ENCODE assay signal across 12 cellular contexts in the genomic region with DNA sequence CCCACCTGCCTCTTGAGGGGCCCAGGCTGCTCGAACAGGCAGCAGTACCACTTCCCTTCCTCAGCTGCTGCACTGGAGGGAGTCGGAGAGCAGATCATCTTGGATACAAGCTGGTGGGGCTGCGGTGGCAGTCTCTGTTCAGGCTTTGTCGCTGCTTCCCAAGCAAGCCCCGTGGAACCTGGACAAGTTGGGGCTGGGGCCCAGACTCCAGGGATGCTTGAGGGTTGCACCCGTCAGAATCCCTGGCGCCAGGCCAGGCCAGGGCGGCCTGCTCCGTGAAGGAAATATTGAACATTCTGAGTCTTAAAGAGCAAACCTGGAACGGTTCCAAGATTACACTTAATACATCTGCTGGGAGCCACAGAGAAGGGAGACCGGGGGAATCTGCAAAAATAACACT.
DNase-seq lines count a peak whose midpoint lies in the region; ATAC-seq, FAIRE-seq and TF ChIP-seq lines count a peak whose summit lies in the region.
"Had no signal": no experiment of that assay in that cellular context is flagged by ENCODE, and none has a peak within 500 bp of the region (broad histone marks: within the 10 kb centered on the region; RNA-seq: fewer than 3 reads in every experiment).

No MANE protein-coding gene starts in this region.

- no peaks in the 10 kb centered on the region for H3K27me3 Mint-ChIP-seq in activated T-cell treated with anti-CD3 and anti-CD28 coated beads, Interleukin-2, amount 50 U/mL, for 24 hours
- H3K27me3 Mint-ChIP-seq: naive B cell had no signal

- H3K4me1 ChIP-seq in kidney (ENCODE audit: control insufficient read depth in 1 of 2, insufficient read depth in 1 of 2, low read depth in 1 of 2, low read length in 2 of 2), result no peaks in the 10 kb centered on the region
- peaks cover 12% of the 10 kb centered on the region for H3K4me1 ChIP-seq in testis

- intact Hi-C loops in kidney (cut with DNase I), result no loop called here
- intact Hi-C loops in testis (cut with DNase I; ENCODE audit: low total_unique reads), result no loop called here

- H3K27ac ChIP-seq in kidney (ENCODE audit: low read depth in 2 of 2, low read length in 2 of 2), result no peak overlapping the region
- H3K27ac ChIP-seq in testis, result no peak overlapping the region

- no peak overlapping the region for H3K27ac Mint-ChIP-seq in activated T-cell treated with anti-CD3 and anti-CD28 coated beads, Interleukin-2, amount 50 U/mL, for 24 hours
- H3K27ac Mint-ChIP-seq: T-helper 1 cell treated with Interleukin-12 subunit alpha and Interleukin-12 subunit beta and Interleukin-4 antibody, amounts not matched to agents 30 μg/mL and 1 μg/mL, for 36 hours had no signal

- in situ Hi-C loops in astrocyte of the spinal cord (cut with HindIII; ENCODE audit: low sequenced_read_pairs), result no loop called here

- no peaks in the 10 kb centered on the region for H3K9me3 Mint-ChIP-seq in activated T-cell treated with anti-CD3 and anti-CD28 coated beads, Interleukin-2, amount 50 U/mL, for 24 hours
- H3K9me3 Mint-ChIP-seq: naive B cell; T-helper 1 cell treated with Interleukin-12 subunit alpha and Interleukin-12 subunit beta and Interleukin-4 antibody, amounts not matched to agents 30 μg/mL and 1 μg/mL, for 36 hours had no signal

- H3K36me3 ChIP-seq in kidney (ENCODE audit: control insufficient read depth in 1 of 2, insufficient read depth in 2 of 2, low read length in 2 of 2), result no peaks in the 10 kb centered on the region
- H3K36me3 ChIP-seq in testis (ENCODE audit: low read depth, missing control alignments), result no peaks in the 10 kb centered on the region
- H3K36me3 ChIP-seq: MG63 had no signal

- TF ChIP-seq CTCF in astrocyte of the spinal cord (IDR thresholded peaks at IDR 0.05; ENCODE audit: low read depth, low read length) (no peak), kidney (IDR thresholded peaks at IDR 0.05; ENCODE audit: borderline replicate concordance, extremely low read depth, insufficient read depth) (no peak), testis (IDR thresholded peaks at IDR 0.05) (no peak)

- H3K4me3 ChIP-seq in astrocyte of the spinal cord (ENCODE audit: low read depth, low read length) (no peak overlapping the region), kidney (ENCODE audit: low read length in 2 of 2) (no peak overlapping the region), testis (no peak overlapping the region)
- H3K4me3 ChIP-seq: MG63 had no signal

- no peaks in the 10 kb centered on the region for H3K9me3 ChIP-seq in kidney (ENCODE audit: control insufficient read depth in 1 of 2, low read length in 2 of 2)
- H3K9me3 ChIP-seq in testis, result no peaks in the 10 kb centered on the region
- H3K9me3 ChIP-seq: MG63 had no signal

- 42 to 52% methylated on average over 4 to 11 of the region's 11 CpGs for WGBS in testis, 2 donors

- no peak for ATAC-seq in GM18498 (IDR thresholded peaks at IDR 0.05; ENCODE audit: unreplicated experiment)

- no peak overlapping the region for H3K9ac ChIP-seq in kidney (ENCODE audit: low read length in 2 of 2)

- H3K27me3 ChIP-seq in testis, result no peaks in the 10 kb centered on the region
- H3K27me3 ChIP-seq: MG63 had no signal

- TF ChIP-seq POLR2A in testis (IDR thresholded peaks at IDR 0.05), result no peak

- H3K4me1 Mint-ChIP-seq in activated T-cell treated with anti-CD3 and anti-CD28 coated beads, Interleukin-2, amount 50 U/mL, for 24 hours (ENCODE audit: low read depth), result peaks cover 2% of the 10 kb centered on the region

- DNase-seq in Ammon's horn (ENCODE audit: low spot score), result peak; percentile 57
- DNase-seq in NCI-H1092 treated with DMSO at 0.1 percent for 48 hours (lab: John Stamatoyannopoulos, UW), result peak; percentile 81
- peak; percentile 54 for DNase-seq in astrocyte of the spinal cord (ENCODE audit: low read depth, low spot score)
- DNase-seq in kidney, result peak; percentile 73
- DNase-seq in testis, result no peak
- DNase-seq in activated T-cell treated with anti-CD3 and anti-CD28 coated beads, Interleukin-2, amount 50 U/mL, for 24 hours, result no peak
- DNase-seq in dedifferentiated amniotic fluid mesenchymal stem cell (ENCODE audit: extremely low spot score), result no peak
- DNase-seq: activated effector memory CD4-positive, alpha-beta T cell treated with Interleukin-2 at 50 U/mL for 16 hours; MG63 had no signal

- no peak overlapping the region for H3K4me3 Mint-ChIP-seq in activated T-cell treated with anti-CD3 and anti-CD28 coated beads, Interleukin-2, amount 50 U/mL, for 24 hours
- H3K4me3 Mint-ChIP-seq: T-helper 1 cell treated with Interleukin-12 subunit alpha and Interleukin-12 subunit beta and Interleukin-4 antibody, amounts not matched to agents 30 μg/mL and 1 μg/mL, for 36 hours had no signal

- no peak for FAIRE-seq in kidney (lab: Jason Lieb, UNC)

- no peaks in the 10 kb centered on the region for H3K36me3 Mint-ChIP-seq in activated T-cell treated with anti-CD3 and anti-CD28 coated beads, Interleukin-2, amount 50 U/mL, for 24 hours (ENCODE audit: low read depth)
- H3K36me3 Mint-ChIP-seq: naive B cell had no signal

Comparison
In these comparisons a context has a peak if more than half of its experiments do, and no peak if none do; other contexts are left out.
1. DNase-seq: peak in Ammon's horn (single experiment), NCI-H1092 treated with DMSO at 0.1 percent for 48 hours (single experiment), astrocyte of the spinal cord (single experiment) and kidney (single experiment); none in testis (single experiment), activated T-cell treated with anti-CD3 and anti-CD28 coated beads, Interleukin-2, amount 50 U/mL, for 24 hours (single experiment) and dedifferentiated amniotic fluid mesenchymal stem cell (single experiment).